Comparison of ENCODE assay signal across 7 cellular contexts in the genomic region with DNA sequence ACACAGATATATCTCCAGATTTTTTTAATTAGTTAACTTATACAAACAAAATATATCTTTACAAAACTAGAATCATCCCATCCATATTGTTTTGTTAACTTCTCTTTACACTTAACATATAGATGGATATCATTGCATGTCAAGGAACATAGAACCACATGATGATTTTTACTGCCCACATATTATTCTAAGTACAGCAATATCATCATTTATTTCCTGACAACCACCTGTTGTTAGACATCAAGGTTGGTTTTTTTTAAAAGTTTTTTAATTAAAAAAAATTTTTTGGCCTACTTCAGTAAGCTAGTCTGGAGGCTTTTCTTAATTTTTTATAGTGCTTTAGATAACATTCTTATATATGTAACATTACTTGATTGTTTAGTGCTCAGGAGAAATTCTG.
"Had no signal": no experiment of that assay in that cellular context is flagged by ENCODE, and none has a peak within 500 bp of the region (broad histone marks: within the 10 kb centered on the region; RNA-seq: fewer than 3 reads in every experiment).

No MANE protein-coding gene starts in this region.

- FAIRE-seq: GM12878, GM12891, GM12892, GM18507, GM19239 had no signal

- H3K4me3 ChIP-seq: GM12878 had no signal

- DNase-seq: GDM1, GF-D8 had no signal
